In the genomic region with DNA sequence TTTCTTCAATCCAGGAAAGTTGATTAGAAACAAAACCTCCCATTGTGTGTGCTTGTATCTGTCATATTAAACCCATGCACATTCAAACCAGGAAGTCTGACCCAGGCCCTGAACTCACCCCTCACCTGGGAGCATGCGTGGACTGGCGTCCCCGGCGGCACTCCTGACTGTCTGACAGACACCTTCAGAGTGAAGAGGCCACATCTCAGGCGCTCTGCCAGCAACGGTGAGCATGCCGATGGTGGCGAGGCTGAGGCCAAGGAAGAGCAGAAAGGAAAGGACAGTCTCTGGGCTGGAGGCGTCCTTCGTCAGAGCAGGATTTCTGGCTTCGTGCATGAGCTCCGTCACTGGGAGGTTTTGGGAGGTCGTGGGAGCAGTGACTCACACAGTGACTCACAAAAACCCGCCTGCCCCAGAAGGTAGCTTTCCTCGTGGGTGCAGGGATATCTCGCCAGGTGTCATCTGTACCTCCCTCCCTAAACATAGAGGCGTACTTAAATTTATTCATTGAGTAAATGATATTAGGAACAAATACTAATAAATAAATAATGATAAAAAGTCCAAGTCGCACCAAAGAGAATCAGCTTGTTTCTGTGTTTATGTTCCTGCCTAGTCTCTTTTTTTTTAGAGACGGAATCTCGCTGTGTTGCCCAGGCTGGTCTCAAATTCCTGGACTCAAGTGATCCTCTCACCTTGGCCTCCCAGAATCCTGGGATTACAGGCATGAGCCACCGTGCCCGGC, we compare ENCODE assay signal across 11 cellular contexts. TPM values are rescaled to one million over a fixed set of nuclear protein-coding genes. Genes with fewer than 3 reads are reported as not detected.
DNase-seq lines count a peak whose midpoint lies in the region; ATAC-seq lines count a peak whose summit lies in the region.
"Had no signal": no experiment of that assay in that cellular context is flagged by ENCODE, and none has a peak within 500 bp of the region (broad histone marks: within the 10 kb centered on the region; RNA-seq: fewer than 3 reads in every experiment).

No MANE protein-coding gene starts in this region.

- H3K27me3 ChIP-seq in aorta (ENCODE audit: control insufficient read depth in 1 of 2, insufficient read depth in 2 of 2, low read length in 1 of 2) = no peaks in the 10 kb centered on the region
- H3K27me3 ChIP-seq: heart right ventricle had no signal

- no peaks in the 10 kb centered on the region for H3K9me3 ChIP-seq in aorta (ENCODE audit: control insufficient read depth, low read length)
- H3K9me3 ChIP-seq: heart right ventricle had no signal

- H3K9me3 Mint-ChIP-seq in activated naive CD8-positive, alpha-beta T cell treated with anti-CD3 and anti-CD28 coated beads, Interleukin-2, amount 50 U/mL, for 24 hours = no peaks in the 10 kb centered on the region
- H3K9me3 Mint-ChIP-seq: T-helper 1 cell treated with Interleukin-12 subunit alpha and Interleukin-12 subunit beta and Interleukin-4 antibody, amounts not matched to agents 30 μg/mL and 1 μg/mL, for 36 hours had no signal

- no peaks in the 10 kb centered on the region for H3K27me3 Mint-ChIP-seq in activated naive CD8-positive, alpha-beta T cell treated with anti-CD3 and anti-CD28 coated beads, Interleukin-2, amount 50 U/mL, for 24 hours

- DNase-seq in stimulated activated CD4-positive, alpha-beta T cell treated with anti-CD3 and anti-CD28 coated beads, Interleukin-15, amount 100 ng/mL, for 24 hours = peak; percentile 48
- no peak for DNase-seq in stimulated activated CD4-positive, alpha-beta T cell treated with anti-CD3 and anti-CD28 coated beads, Interleukin-2, amount 100 ng/mL, for 48 hours
- DNase-seq in activated naive CD8-positive, alpha-beta T cell treated with anti-CD3 and anti-CD28 coated beads, Interleukin-2, amount 50 U/mL, for 24 hours = peak; percentile 44
- DNase-seq in islet precursor cell = peak; percentile 83
- peak; percentile 35 to 52 for DNase-seq in aorta
- no peak for DNase-seq in activated CD4-positive, CD25-positive, alpha-beta regulatory T cell (lab: John Stamatoyannopoulos, UW)
- DNase-seq in Kasumi-1 (lab: John Stamatoyannopoulos, UW) = no peak
- DNase-seq in inferior parietal cortex (ENCODE audit: extremely low spot score) = no peak
- DNase-seq: heart right ventricle, NCI-H1105 had no signal

- no peak overlapping the region for H3K4me3 Mint-ChIP-seq in activated naive CD8-positive, alpha-beta T cell treated with anti-CD3 and anti-CD28 coated beads, Interleukin-2, amount 50 U/mL, for 24 hours
- H3K4me3 Mint-ChIP-seq: T-helper 1 cell treated with Interleukin-12 subunit alpha and Interleukin-12 subunit beta and Interleukin-4 antibody, amounts not matched to agents 30 μg/mL and 1 μg/mL, for 36 hours had no signal

- H3K27ac Mint-ChIP-seq in activated naive CD8-positive, alpha-beta T cell treated with anti-CD3 and anti-CD28 coated beads, Interleukin-2, amount 50 U/mL, for 24 hours = no peak overlapping the region
- H3K27ac Mint-ChIP-seq: T-helper 1 cell treated with Interleukin-12 subunit alpha and Interleukin-12 subunit beta and Interleukin-4 antibody, amounts not matched to agents 30 μg/mL and 1 μg/mL, for 36 hours had no signal

- peak; percentile 79 for ATAC-seq in activated naive CD8-positive, alpha-beta T cell treated with anti-CD3 and anti-CD28 coated beads, Interleukin-2, amount 50 U/mL, for 24 hours
- no peak for ATAC-seq in aorta (ENCODE audit: low FRiP score)
- ATAC-seq: heart right ventricle had no signal

- peaks cover 0 to 2% of the 10 kb centered on the region in 2 donors for H3K36me3 ChIP-seq in aorta (ENCODE audit: control insufficient read depth in 1 of 2, insufficient read depth in 2 of 2, low read length in 1 of 2)

- 87 to 88% methylated on average over 22 of the region's 22 CpGs for WGBS in aorta, 2 donors

- H3K4me1 ChIP-seq in aorta (ENCODE audit: control insufficient read depth in 1 of 2, insufficient read depth in 2 of 2, low read length in 2 of 2) = no peaks in the 10 kb centered on the region

- intact Hi-C loops in aorta (cut with DNase I) = loop anchor here (5.0 to 10.0 kb wide), 2 partner anchors 93 to 110 kb away; no protein-coding TSS in a partner anchor

- peaks cover 4% of the 10 kb centered on the region for H3K36me3 Mint-ChIP-seq in activated naive CD8-positive, alpha-beta T cell treated with anti-CD3 and anti-CD28 coated beads, Interleukin-2, amount 50 U/mL, for 24 hours (ENCODE audit: low read depth)

- H3K27ac ChIP-seq in aorta (ENCODE audit: low read depth in 1 of 2, low read length in 2 of 2) = no peak overlapping the region
- H3K27ac ChIP-seq: heart right ventricle had no signal

- H3K4me1 Mint-ChIP-seq in activated naive CD8-positive, alpha-beta T cell treated with anti-CD3 and anti-CD28 coated beads, Interleukin-2, amount 50 U/mL, for 24 hours = peaks cover 15% of the 10 kb centered on the region

- no peak overlapping the region for H3K4me3 ChIP-seq in aorta (ENCODE audit: low read length in 2 of 2)
- H3K4me3 ChIP-seq: heart right ventricle had no signal

RNA-seq across cellular contexts. Expression of a gene that starts 13.5 kb away (rescaled TPM):
- total RNA-seq in aorta = 10 to 100 TPM; 12.0 to 18.2 TPM
- 10 to 100 TPM in 1 of 2 donors, 1 to 10 TPM in 1; 6.1 to 10.5 TPM for polyA plus RNA-seq in aorta

RNA-seq across cellular contexts. Expression of a gene that starts 16.9 kb away (rescaled TPM):
- 10 to 100 TPM; 14.8 to 24.3 TPM for total RNA-seq in aorta
- polyA plus RNA-seq in aorta = 10 to 100 TPM; 11.8 to 63.9 TPM

RNA-seq across cellular contexts. Expression of a gene that starts 52.7 kb away (rescaled TPM):
- total RNA-seq in aorta = 10 to 100 TPM; 14.0 to 30.6 TPM
- 1 to 10 TPM; 2.3 to 5.8 TPM for polyA plus RNA-seq in aorta

RNA-seq across cellular contexts. Expression of a gene that starts 59.5 kb away (rescaled TPM):
- total RNA-seq in aorta = 10 to 100 TPM; 58.9 to 79.9 TPM
- 10 to 100 TPM; 10.5 to 14.9 TPM for polyA plus RNA-seq in aorta

Comparison
In these comparisons a context has a peak if more than half of its experiments do, and no peak if none do; other contexts are left out.
1. DNase-seq: peak in stimulated activated CD4-positive, alpha-beta T cell treated with anti-CD3 and anti-CD28 coated beads, Interleukin-15, amount 100 ng/mL, for 24 hours (single experiment), activated naive CD8-positive, alpha-beta T cell treated with anti-CD3 and anti-CD28 coated beads, Interleukin-2, amount 50 U/mL, for 24 hours (single experiment), islet precursor cell (single experiment) and aorta (2 of 2); none in stimulated activated CD4-positive, alpha-beta T cell treated with anti-CD3 and anti-CD28 coated beads, Interleukin-2, amount 100 ng/mL, for 48 hours (0 of 2), activated CD4-positive, CD25-positive, alpha-beta regulatory T cell (0 of 4), Kasumi-1 (0 of 2) and inferior parietal cortex (single experiment).